12 cellular contexts compared by ENCODE assay signal in genomic region chrX:1574181-1574580, GRCh38. TPM values are rescaled to one million over a fixed set of nuclear protein-coding genes. Genes with fewer than 3 reads are reported as not detected.
A peak's percentile ranks its signal among the peaks of the same experiment; 100 is the strongest.
DNase-seq lines count a peak whose midpoint lies in the region; ATAC-seq and TF ChIP-seq lines count a peak whose summit lies in the region.
"Not testable (repeated sequence)": the region's sequence is repeated elsewhere in the genome, so short reads cannot be mapped to it uniquely, and the experiment has no call there.
"Had no signal": no experiment of that assay in that cellular context is flagged by ENCODE, and none has a peak within 500 bp of the region (broad histone marks: within the 10 kb centered on the region; RNA-seq: fewer than 3 reads in every experiment).

No MANE protein-coding gene starts in this region.

- not testable (repeated sequence) for H3K36me3 Mint-ChIP-seq in activated CD4-positive, alpha-beta memory T cell treated with anti-CD3 and anti-CD28 coated beads, Interleukin-2, amount 10 ng/mL, durations not matched to agents 7 days and 5 days (ENCODE audit: low read depth); activated naive CD8-positive, alpha-beta T cell treated with anti-CD3 and anti-CD28 coated beads, Interleukin-2, amount 10 ng/mL, durations not matched to agents 7 days and 5 days

- DNase-seq in DND-41 (peak; percentile 3), right atrium auricular region (ENCODE audit: low spot score) (peak; percentile 30), mesenteric fat pad (ENCODE audit: low spot score) (peak; percentile 75), upper lobe of right lung (peak; percentile 33)
- peak; percentile 6 for DNase-seq in activated CD4-positive, alpha-beta memory T cell treated with anti-CD3 and anti-CD28 coated beads, Interleukin-2, amount 10 ng/mL, durations not matched to agents 7 days and 5 days
- DNase-seq in activated naive CD8-positive, alpha-beta T cell treated with anti-CD3 and anti-CD28 coated beads, Interleukin-2, amount 10 ng/mL, durations not matched to agents 7 days and 5 days, result peak; percentile 13
- peak; percentile 16 for DNase-seq in stimulated activated CD8-positive, alpha-beta memory T cell treated with anti-CD3 and anti-CD28 coated beads, Interleukin-4, amount 100 ng/mL, for 48 hours

- H3K9me3 ChIP-seq in DND-41 (ENCODE audit: insufficient read depth, low read length, severe bottlenecking); right atrium auricular region; upper lobe of right lung: not testable (repeated sequence)

- not testable (repeated sequence) for H3K4me2 ChIP-seq in DND-41 (ENCODE audit: insufficient read depth, low read length)

- H3K27me3 Mint-ChIP-seq in activated CD4-positive, alpha-beta memory T cell treated with anti-CD3 and anti-CD28 coated beads, Interleukin-2, amount 10 ng/mL, durations not matched to agents 7 days and 5 days; activated naive CD8-positive, alpha-beta T cell treated with anti-CD3 and anti-CD28 coated beads, Interleukin-2, amount 10 ng/mL, durations not matched to agents 7 days and 5 days: not testable (repeated sequence)

- intact Hi-C loops in upper lobe of right lung (cut with DNase I), result loop anchor here (10.0 kb wide), 1 partner anchor 109 kb away; no protein-coding TSS in a partner anchor

- not testable (repeated sequence) for H3K4me3 Mint-ChIP-seq in activated CD4-positive, alpha-beta memory T cell treated with anti-CD3 and anti-CD28 coated beads, Interleukin-2, amount 10 ng/mL, durations not matched to agents 7 days and 5 days; activated naive CD8-positive, alpha-beta T cell treated with anti-CD3 and anti-CD28 coated beads, Interleukin-2, amount 10 ng/mL, durations not matched to agents 7 days and 5 days

- peaks cover 26% of the 10 kb centered on the region for H3K4me1 Mint-ChIP-seq in activated CD4-positive, alpha-beta memory T cell treated with anti-CD3 and anti-CD28 coated beads, Interleukin-2, amount 10 ng/mL, durations not matched to agents 7 days and 5 days
- peaks cover 16% of the 10 kb centered on the region for H3K4me1 Mint-ChIP-seq in activated naive CD8-positive, alpha-beta T cell treated with anti-CD3 and anti-CD28 coated beads, Interleukin-2, amount 10 ng/mL, durations not matched to agents 7 days and 5 days

- not testable (repeated sequence) for H3K4me3 ChIP-seq in DND-41 (ENCODE audit: low read depth in 1 of 2, low read length in 2 of 2); right atrium auricular region; upper lobe of right lung

- not testable (repeated sequence) for H3K27ac Mint-ChIP-seq in activated CD4-positive, alpha-beta memory T cell treated with anti-CD3 and anti-CD28 coated beads, Interleukin-2, amount 10 ng/mL, durations not matched to agents 7 days and 5 days; activated naive CD8-positive, alpha-beta T cell treated with anti-CD3 and anti-CD28 coated beads, Interleukin-2, amount 10 ng/mL, durations not matched to agents 7 days and 5 days

- H3K27me3 ChIP-seq in DND-41 (ENCODE audit: insufficient read depth, low read length, poor library complexity); right atrium auricular region; upper lobe of right lung: not testable (repeated sequence)

- H4K20me1 ChIP-seq in DND-41 (ENCODE audit: insufficient read depth, low read length), result not testable (repeated sequence)

- TF ChIP-seq CTCF in DND-41 (IDR thresholded peaks at IDR 0.05; ENCODE audit: borderline replicate concordance, extremely low read depth, low read length, poor library complexity, severe bottlenecking); right atrium auricular region (IDR thresholded peaks at IDR 0.05); upper lobe of right lung (IDR thresholded peaks at IDR 0.05): not testable (repeated sequence)

- CTCF ChIA-PET in activated CD4-positive, alpha-beta memory T cell treated with anti-CD3 and anti-CD28 coated beads, Interleukin-2, amount 10 ng/mL, durations not matched to agents 7 days and 5 days (lab: Charles Lee), result not testable (repeated sequence)

- H3K9ac ChIP-seq in DND-41 (ENCODE audit: low read depth, low read length), result not testable (repeated sequence)

- POLR2A ChIA-PET in activated CD4-positive, alpha-beta memory T cell treated with anti-CD3 and anti-CD28 coated beads, Interleukin-2, amount 10 ng/mL, durations not matched to agents 7 days and 5 days (lab: Charles Lee); activated naive CD8-positive, alpha-beta T cell treated with anti-CD3 and anti-CD28 coated beads, Interleukin-2, amount 10 ng/mL, durations not matched to agents 7 days and 5 days (lab: Charles Lee): not testable (repeated sequence)

- H3K9me3 Mint-ChIP-seq in activated CD4-positive, alpha-beta memory T cell treated with anti-CD3 and anti-CD28 coated beads, Interleukin-2, amount 10 ng/mL, durations not matched to agents 7 days and 5 days; activated naive CD8-positive, alpha-beta T cell treated with anti-CD3 and anti-CD28 coated beads, Interleukin-2, amount 10 ng/mL, durations not matched to agents 7 days and 5 days: not testable (repeated sequence)

- H2AFZ ChIP-seq in DND-41 (ENCODE audit: low read depth, low read length), result not testable (repeated sequence)

- H3K36me3 ChIP-seq in DND-41 (ENCODE audit: insufficient read depth, low read length); right atrium auricular region; upper lobe of right lung: not testable (repeated sequence)

- not testable (repeated sequence) for H3K27ac ChIP-seq in DND-41 (ENCODE audit: low read length); right atrium auricular region; upper lobe of right lung

- peaks cover 63% of the 10 kb centered on the region for H3K4me1 ChIP-seq in DND-41 (ENCODE audit: insufficient read depth, low read length)
- not testable (repeated sequence) for H3K4me1 ChIP-seq in right atrium auricular region, upper lobe of right lung

- H3K79me2 ChIP-seq in DND-41 (ENCODE audit: insufficient read depth, low read length), result not testable (repeated sequence)

- not testable (repeated sequence) for ATAC-seq in DND-41 (ENCODE audit: insufficient read depth, low read depth); activated naive CD8-positive, alpha-beta T cell treated with anti-CD3 and anti-CD28 coated beads, Interleukin-2, amount 10 ng/mL, durations not matched to agents 7 days and 5 days (ENCODE audit: low read depth); upper lobe of right lung

RNA-seq across cellular contexts. Expression of gene AKAP17A, which starts 17.2 kb away (rescaled TPM):
- 10 to 100 TPM; 88.5 to 89.5 TPM for total RNA-seq in activated CD4-positive, alpha-beta memory T cell treated with anti-CD3 and anti-CD28 coated beads, Interleukin-2, amount 10 ng/mL, durations not matched to agents 7 days and 5 days
- total RNA-seq in activated naive CD8-positive, alpha-beta T cell treated with anti-CD3 and anti-CD28 coated beads, Interleukin-2, amount 10 ng/mL, durations not matched to agents 7 days and 5 days, result 10 to 100 TPM; 87.8 to 88.1 TPM
- total RNA-seq in right atrium auricular region, result 10 to 100 TPM; 16.0 to 19.3 TPM
- total RNA-seq in mesenteric fat pad, result 31.4 TPM
- total RNA-seq in upper lobe of right lung, result 46.3 TPM

RNA-seq across cellular contexts. Expression of gene P2RY8, which starts 37.2 kb away (rescaled TPM):
- 100 to 1,000 TPM; 177 to 180 TPM for total RNA-seq in activated CD4-positive, alpha-beta memory T cell treated with anti-CD3 and anti-CD28 coated beads, Interleukin-2, amount 10 ng/mL, durations not matched to agents 7 days and 5 days
- total RNA-seq in activated naive CD8-positive, alpha-beta T cell treated with anti-CD3 and anti-CD28 coated beads, Interleukin-2, amount 10 ng/mL, durations not matched to agents 7 days and 5 days, result 10 to 100 TPM; 87.6 to 92.4 TPM
- total RNA-seq in right atrium auricular region (1 to 10 TPM in 1 of 2 donors, under 1 TPM in 1; 0.93 to 1.3 TPM), mesenteric fat pad (2.5 TPM), upper lobe of right lung (3.1 TPM)
- total RNA-seq: Caco-2, GM23248 had no signal

RNA-seq across cellular contexts. Expression of gene ASMT, which starts 40.7 kb away (rescaled TPM):
- under 1 TPM; 0.40 to 0.48 TPM for total RNA-seq in activated CD4-positive, alpha-beta memory T cell treated with anti-CD3 and anti-CD28 coated beads, Interleukin-2, amount 10 ng/mL, durations not matched to agents 7 days and 5 days
- total RNA-seq in activated naive CD8-positive, alpha-beta T cell treated with anti-CD3 and anti-CD28 coated beads, Interleukin-2, amount 10 ng/mL, durations not matched to agents 7 days and 5 days, result not detected
- total RNA-seq in right atrium auricular region (not detected), mesenteric fat pad (not detected), upper lobe of right lung (not detected)
- total RNA-seq: B cell; Caco-2; CD4-positive, CD25-positive, alpha-beta regulatory T cell; GM12878; GM23248 had no signal

Comparison
In these comparisons a context has a peak if more than half of its experiments do, and no peak if none do; other contexts are left out.
1. DNase-seq: peak in every context shown above with its lines; median percentile 75 in mesenteric fat pad; 33 in upper lobe of right lung; 30 in right atrium auricular region; 16 in stimulated activated CD8-positive, alpha-beta memory T cell treated with anti-CD3 and anti-CD28 coated beads, Interleukin-4, amount 100 ng/mL, for 48 hours; 13 in activated naive CD8-positive, alpha-beta T cell treated with anti-CD3 and anti-CD28 coated beads, Interleukin-2, amount 10 ng/mL, durations not matched to agents 7 days and 5 days; 6 in activated CD4-positive, alpha-beta memory T cell treated with anti-CD3 and anti-CD28 coated beads, Interleukin-2, amount 10 ng/mL, durations not matched to agents 7 days and 5 days; 3 in DND-41.
2. RNA of gene P2RY8, which starts 37.2 kb away (total RNA-seq): 177 to 180 TPM in activated CD4-positive, alpha-beta memory T cell treated with anti-CD3 and anti-CD28 coated beads, Interleukin-2, amount 10 ng/mL, durations not matched to agents 7 days and 5 days and 87.6 to 92.4 TPM in activated naive CD8-positive, alpha-beta T cell treated with anti-CD3 and anti-CD28 coated beads, Interleukin-2, amount 10 ng/mL, durations not matched to agents 7 days and 5 days; 3.1 TPM in upper lobe of right lung (single experiment), 2.5 TPM in mesenteric fat pad (single experiment) and 0.93 to 1.3 TPM in right atrium auricular region; every median in the first group is over 10 times any median in the second.